ENCODE assay signal across 10 cellular contexts in the genomic region with DNA sequence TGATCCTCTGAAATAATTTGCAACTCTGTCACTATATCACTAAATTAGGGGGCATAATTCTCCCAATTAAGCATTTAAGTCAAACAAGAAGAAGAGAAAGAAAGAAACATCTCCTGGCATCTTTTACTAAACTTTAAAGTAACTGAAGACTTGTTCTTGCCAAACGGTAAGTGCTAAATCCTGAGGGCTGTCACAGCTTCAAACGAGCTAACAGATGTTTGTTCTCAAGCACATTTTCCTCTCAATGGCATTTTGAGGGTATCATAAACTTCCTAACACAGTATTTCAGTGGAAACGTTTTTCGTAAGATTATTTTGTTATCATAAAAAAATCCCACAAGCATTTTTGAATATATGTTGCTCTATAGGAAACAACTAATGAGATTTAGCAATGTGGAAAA.
"Had no signal": no experiment of that assay in that cellular context is flagged by ENCODE, and none has a peak within 500 bp of the region (broad histone marks: within the 10 kb centered on the region; RNA-seq: fewer than 3 reads in every experiment).

No MANE protein-coding gene starts in this region.

- H3K4me1 Mint-ChIP-seq: IgD-negative memory B cell had no signal

- H3K36me3 Mint-ChIP-seq: IgD-negative memory B cell had no signal

- H3K27ac Mint-ChIP-seq: HFFc6, IgD-negative memory B cell had no signal

- H3K4me3 Mint-ChIP-seq: HFFc6, IgD-negative memory B cell had no signal

- ATAC-seq: HCT116, HepG2 had no signal

- DNase-seq: GM23248, GOT3, H7, HFFc6, KBM-7 had no signal

- H3K27me3 Mint-ChIP-seq: IgD-negative memory B cell had no signal

- H3K27ac ChIP-seq: GM23248, HL-60 had no signal

- H3K4me1 ChIP-seq: HAP-1 had no signal

- H3K36me3 ChIP-seq: HAP-1 had no signal

- H3K9me3 Mint-ChIP-seq: HFFc6 had no signal

- H2AFZ ChIP-seq: GM23248 had no signal

- H3K9me3 ChIP-seq: HAP-1 had no signal

- H3K4me3 ChIP-seq: GM23248, HAP-1 had no signal
